8 cellular contexts compared by ENCODE assay signal in the genomic region with DNA sequence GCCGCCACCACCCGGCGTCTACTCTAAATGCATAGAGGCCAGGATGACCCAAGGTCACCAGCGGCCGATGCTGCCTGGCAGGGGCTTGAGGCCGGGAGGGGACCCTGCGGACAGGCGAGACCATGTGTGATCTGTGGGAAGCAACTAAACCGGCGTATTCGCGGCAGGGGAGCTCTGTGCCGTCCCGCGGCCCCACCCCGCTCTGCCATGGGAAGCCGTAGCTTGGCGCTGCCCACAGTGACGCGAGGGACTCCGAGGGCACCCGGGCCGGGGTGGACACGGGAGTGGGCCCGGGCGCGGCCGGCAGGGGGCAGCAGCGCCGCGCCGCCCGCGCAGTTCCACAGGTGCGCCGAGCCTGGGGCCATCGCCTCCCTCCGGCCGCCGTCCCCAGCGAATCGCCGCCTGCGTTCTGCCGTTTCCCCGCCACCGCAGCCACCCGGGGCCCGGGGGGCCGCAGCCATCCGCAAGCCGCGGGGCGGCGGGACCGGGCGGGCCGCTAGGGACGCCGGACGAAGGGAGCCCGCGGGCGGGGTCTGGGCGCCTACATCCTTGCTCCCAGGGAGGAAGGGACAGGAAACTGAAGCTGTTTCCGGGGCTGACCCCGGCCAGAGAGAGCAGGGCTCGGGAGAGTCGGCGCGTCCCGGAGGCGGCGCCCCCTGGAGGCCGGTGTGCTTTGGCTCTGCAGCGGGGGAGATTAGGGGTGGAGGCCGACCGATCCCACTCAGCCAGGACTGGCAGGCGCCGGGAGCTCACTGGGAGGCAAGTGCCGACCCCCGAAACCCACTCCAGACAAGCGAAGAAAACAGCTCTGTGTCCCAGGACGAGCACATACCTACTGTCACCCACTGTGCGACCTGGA. TPM values are rescaled to one million over a fixed set of nuclear protein-coding genes. Genes with fewer than 3 reads are reported as not detected.
A peak's percentile ranks its signal among the peaks of the same experiment; 100 is the strongest.
DNase-seq lines count a peak whose midpoint lies in the region; ATAC-seq, FAIRE-seq and TF ChIP-seq lines count a peak whose summit lies in the region.

No MANE protein-coding gene starts in this region.

- H3K27ac ChIP-seq in caudate nucleus (ENCODE audit: low read depth, low read length): peak overlapping the region; percentile 92
- peak overlapping the region; percentile 93 to 95 for H3K27ac ChIP-seq in kidney (ENCODE audit: low read depth in 2 of 2, low read length in 2 of 2)

- intact Hi-C loops in kidney (cut with DNase I): no loop called here

- peak; percentile 94 for DNase-seq in AG08395 (ENCODE audit: low spot score)
- peak; percentile 13 for DNase-seq in NCI-H2107 treated with DMSO at 0.1 percent for 48 hours (lab: John Stamatoyannopoulos, UW; ENCODE audit: unreplicated experiment)
- peak in 60 of 61 donors; percentile 22 to 95 (median 83) for DNase-seq in caudate nucleus (lab: John Stamatoyannopoulos, UW)
- DNase-seq in kidney: peak; percentile 96
- DNase-seq in stimulated activated CD4-positive, alpha-beta T cell treated with anti-CD3 and anti-CD28 coated beads, Interleukin-12 subunit alpha, Interleukin-12 subunit beta, amount 100 ng/mL, for 48 hours (ENCODE audit: low read depth in 2 of 3, low spot score in 1 of 3): peak; percentile 77 to 84 (median 80)

- H3K36me3 ChIP-seq in kidney (ENCODE audit: control insufficient read depth in 1 of 2, insufficient read depth in 2 of 2, low read length in 2 of 2): no peaks in the 10 kb centered on the region

- peaks cover 3 to 7% of the 10 kb centered on the region in 2 donors for H3K4me1 ChIP-seq in kidney (ENCODE audit: control insufficient read depth in 1 of 2, insufficient read depth in 1 of 2, low read depth in 1 of 2, low read length in 2 of 2)

- peak overlapping the region; percentile 43 to 88 for H3K9ac ChIP-seq in kidney (ENCODE audit: low read length in 2 of 2)

- H3K9me3 ChIP-seq in kidney (ENCODE audit: control insufficient read depth in 1 of 2, low read length in 2 of 2): no peaks in the 10 kb centered on the region

- ATAC-seq in GM18861 (IDR thresholded peaks at IDR 0.05; ENCODE audit: unreplicated experiment) (peak; percentile 88), HG03066 (IDR thresholded peaks at IDR 0.05; ENCODE audit: low read depth, unreplicated experiment) (peak; percentile 86)

- H3K4me3 ChIP-seq in WI38 (ENCODE audit: low read depth, low read length) (peak overlapping the region; percentile 63), kidney (ENCODE audit: low read length in 2 of 2) (peak overlapping the region; percentile 66 to 68)

- no peak for FAIRE-seq in kidney (lab: Jason Lieb, UNC)

- peak; percentile 89 for TF ChIP-seq CTCF in WI38 (IDR thresholded peaks at IDR 0.05; ENCODE audit: low read depth, low read length)
- peak; percentile 81 for TF ChIP-seq CTCF in kidney (IDR thresholded peaks at IDR 0.05; ENCODE audit: borderline replicate concordance, extremely low read depth, insufficient read depth)

RNA-seq across cellular contexts. Expression of gene HDHD5, which starts 12.5 kb away (rescaled TPM):
- 27.5 TPM for total RNA-seq in kidney
- polyA plus RNA-seq in kidney (ENCODE audit: insufficient read depth, low read depth, low replicate concordance): 39.8 TPM

RNA-seq across cellular contexts. Expression of gene ADA2, which starts 47.7 kb away (rescaled TPM):
- 26.8 TPM for total RNA-seq in kidney
- polyA plus RNA-seq in kidney (ENCODE audit: insufficient read depth, low read depth, low replicate concordance): 33.2 TPM

RNA-seq across cellular contexts. Expression of gene TMEM121B, which starts 50.4 kb away (rescaled TPM):
- total RNA-seq in kidney: 1.2 TPM
- polyA plus RNA-seq in kidney (ENCODE audit: insufficient read depth, low read depth, low replicate concordance): 0.19 TPM

Comparison
In these comparisons a context has a peak if more than half of its experiments do, and no peak if none do; other contexts are left out.
1. Peak in every context shown above with its lines: DNase-seq, ATAC-seq, H3K4me3 ChIP-seq and H3K27ac ChIP-seq.
2. DNase-seq: peak in every context shown above with its lines; median percentile 96 in kidney; 94 in AG08395; 83 in caudate nucleus; 80 in stimulated activated CD4-positive, alpha-beta T cell treated with anti-CD3 and anti-CD28 coated beads, Interleukin-12 subunit alpha, Interleukin-12 subunit beta, amount 100 ng/mL, for 48 hours; 13 in NCI-H2107 treated with DMSO at 0.1 percent for 48 hours.